Comparison of ENCODE assay signal across 10 cellular contexts in genomic region chr3:111610612-111611054, GRCh38. TPM values are rescaled to one million over a fixed set of nuclear protein-coding genes. Genes with fewer than 3 reads are reported as not detected.
A peak's percentile ranks its signal among the peaks of the same experiment; 100 is the strongest.
DNase-seq lines count a peak whose midpoint lies in the region; ATAC-seq, FAIRE-seq and TF ChIP-seq lines count a peak whose summit lies in the region.
"Had no signal": no experiment of that assay in that cellular context is flagged by ENCODE, and none has a peak within 500 bp of the region (broad histone marks: within the 10 kb centered on the region; RNA-seq: fewer than 3 reads in every experiment).

No MANE protein-coding gene starts in this region.

- H3K9me3 ChIP-seq in RWPE2 (ENCODE audit: severe bottlenecking) (no peaks in the 10 kb centered on the region), keratinocyte (ENCODE audit: control insufficient read depth, low read depth, low read length) (no peaks in the 10 kb centered on the region), right lobe of liver (no peaks in the 10 kb centered on the region)

- no peaks in the 10 kb centered on the region for H4K20me1 ChIP-seq in keratinocyte (ENCODE audit: control insufficient read depth, extremely low read depth, insufficient read depth, low read length)

- H3K4me3 ChIP-seq in RWPE2 (ENCODE audit: severe bottlenecking) (no peak overlapping the region), keratinocyte (ENCODE audit: control insufficient read depth in 2 of 3, extremely low read depth in 1 of 3, insufficient read depth in 2 of 3, low read depth in 1 of 3, low read length in 3 of 3) (peak overlapping the region in 2 of 3 experiments; percentile 44 to 54), right lobe of liver (no peak overlapping the region)

- H3K9me1 ChIP-seq in keratinocyte (ENCODE audit: control insufficient read depth, extremely low read depth, insufficient read depth, low read length) = no peaks in the 10 kb centered on the region

- H3K27me3 ChIP-seq in RWPE2 (ENCODE audit: insufficient read depth, poor library complexity, severe bottlenecking) (no peaks in the 10 kb centered on the region), keratinocyte (ENCODE audit: control insufficient read depth, extremely low read depth, insufficient read depth, low read length) (no peaks in the 10 kb centered on the region), right lobe of liver (no peaks in the 10 kb centered on the region)

- intact Hi-C loops in right lobe of liver (cut with DNase I) = no loop called here

- FAIRE-seq in keratinocyte (lab: Jason Lieb, UNC) = peak; percentile 100

- WGBS in right lobe of liver (ENCODE audit: insufficient coverage, low coverage, low lambda C conversion rate, missing lambda C conversion rate) = 62% methylated on average over 6 of the region's 8 CpGs

- peak overlapping the region; percentile 54 for H3K9ac ChIP-seq in keratinocyte (ENCODE audit: control insufficient read depth, extremely low read depth, insufficient read depth, low read length)

- no peaks in the 10 kb centered on the region for H3K36me3 ChIP-seq in RWPE2 (ENCODE audit: low read depth)
- H3K36me3 ChIP-seq in keratinocyte (ENCODE audit: control insufficient read depth in 2 of 2, extremely low read depth in 1 of 2, insufficient read depth in 2 of 2, low read length in 2 of 2) = no peaks in the 10 kb centered on the region
- no peaks in the 10 kb centered on the region for H3K36me3 ChIP-seq in right lobe of liver

- ATAC-seq in GM18867 (IDR thresholded peaks at IDR 0.05; ENCODE audit: unreplicated experiment) (peak; percentile 2), HG02870 (IDR thresholded peaks at IDR 0.05; ENCODE audit: unreplicated experiment) (peak; percentile 7), RWPE2 (ENCODE audit: low read depth) (peak; percentile 97), right lobe of liver (no peak)

- peak; percentile 85 for DNase-seq in RWPE2 (ENCODE audit: low spot score)
- DNase-seq in keratinocyte (ENCODE audit: low read depth, low spot score) = peak; percentile 100
- no peak for DNase-seq in right lobe of liver
- DNase-seq in GOT3 (lab: John Stamatoyannopoulos, UW) = no peak
- DNase-seq in COLO829 (ENCODE audit: low spot score) = no peak
- DNase-seq in DMS153 treated with DMSO at 0.1 percent for 48 hours (lab: John Stamatoyannopoulos, UW; ENCODE audit: unreplicated experiment) = no peak
- DNase-seq: NK-92 treated with Interleukin-12 subunit alpha and Interleukin-12 subunit beta, amount 100 ng/mL, for 24 hours had no signal

- TF ChIP-seq CTCF in RWPE2 (IDR thresholded peaks at IDR 0.05; ENCODE audit: poor library complexity, severe bottlenecking) = no peak
- no peak for TF ChIP-seq CTCF in keratinocyte (optimal IDR thresholded peaks at IDR 0.05 in 1 of 3, IDR thresholded peaks at IDR 0.05 in 1 of 3, conservative IDR thresholded peaks at IDR 0.05 in 1 of 3; ENCODE audit: extremely low read depth in 1 of 3, insufficient read depth in 2 of 3, low read length in 3 of 3)
- no peak for TF ChIP-seq CTCF in right lobe of liver (IDR thresholded peaks at IDR 0.05)

- dilution Hi-C loops in keratinocyte (cut with MboI; ENCODE audit: extremely low pct_ligation_motif_present, low sequenced_read_pairs) = no loop called here

- peak overlapping the region; percentile 82 for H3K4me2 ChIP-seq in keratinocyte (ENCODE audit: control insufficient read depth, extremely low read depth, insufficient read depth, low read depth, low read length)

- no peak overlapping the region for H2AFZ ChIP-seq in keratinocyte (ENCODE audit: control insufficient read depth, low read length)

- no peak for TF ChIP-seq POLR2A in right lobe of liver (IDR thresholded peaks at IDR 0.05)

- H3K4me1 ChIP-seq in RWPE2 (ENCODE audit: insufficient read depth, poor library complexity, severe bottlenecking) = peaks cover 20% of the 10 kb centered on the region
- H3K4me1 ChIP-seq in keratinocyte (ENCODE audit: control insufficient read depth, extremely low read depth, insufficient read depth, low read length) = peaks cover 31% of the 10 kb centered on the region
- H3K4me1 ChIP-seq in right lobe of liver = no peaks in the 10 kb centered on the region

- H3K79me2 ChIP-seq in keratinocyte (ENCODE audit: control insufficient read depth, insufficient read depth, low read length) = no peaks in the 10 kb centered on the region

- H3K27ac ChIP-seq in RWPE2 (ENCODE audit: poor library complexity, severe bottlenecking) (peak overlapping the region; percentile 99), keratinocyte (ENCODE audit: control insufficient read depth, insufficient read depth, low read length) (peak overlapping the region; percentile 93), right lobe of liver (no peak overlapping the region)

RNA-seq across cellular contexts. Expression of gene ZBED2, which starts 15.5 kb away (rescaled TPM):
- polyA plus RNA-seq in keratinocyte = 81.8 to 124 TPM (median 120 TPM) in 3 replicates
- polyA plus RNA-seq in keratinocyte (2011; ENCODE audit: low read depth) = 15.2 TPM
- polyA plus RNA-seq in keratinocyte (2011; cell fraction: cytosol; rRNA removed) = 92.8 and 126 TPM in 2 replicates
- 110 and 127 TPM in 2 replicates for polyA plus RNA-seq in keratinocyte (2011; cell fraction: nucleus; rRNA removed)
- polyA plus RNA-seq in keratinocyte (2012; ENCODE audit: low replicate concordance) = 34.1 and 119 TPM in 2 replicates
- 42.4 to 73.9 TPM (median 48.8 TPM) in 3 replicates for polyA minus RNA-seq in keratinocyte
- polyA minus RNA-seq in keratinocyte (2011; cell fraction: cytosol; rRNA and poly(A)+ RNA removed) = 60.4 TPM
- polyA minus RNA-seq in keratinocyte (2011; cell fraction: nucleus; rRNA and poly(A)+ RNA removed) = 33.4 and 52.2 TPM in 2 replicates
- total RNA-seq in right lobe of liver = not detected
- total RNA-seq: liver had no signal
- polyA plus RNA-seq: liver had no signal

Comparison
In these comparisons a context has a peak if more than half of its experiments do, and no peak if none do; other contexts are left out.
1. ATAC-seq: peak in GM18867 (single experiment), HG02870 (single experiment) and RWPE2 (single experiment); none in right lobe of liver (0 of 4).
2. DNase-seq: peak in RWPE2 (single experiment) and keratinocyte (single experiment); none in right lobe of liver (0 of 3), GOT3 (single experiment), COLO829 (single experiment) and DMS153 treated with DMSO at 0.1 percent for 48 hours (single experiment).
3. H3K27ac ChIP-seq: peak in RWPE2 (single experiment) and keratinocyte (single experiment); none in right lobe of liver (0 of 3).
4. H3K4me3 ChIP-seq: peak in keratinocyte (2 of 3); none in RWPE2 (single experiment) and right lobe of liver (0 of 3).